ENCODE assay signal across 8 cellular contexts in the genomic region with DNA sequence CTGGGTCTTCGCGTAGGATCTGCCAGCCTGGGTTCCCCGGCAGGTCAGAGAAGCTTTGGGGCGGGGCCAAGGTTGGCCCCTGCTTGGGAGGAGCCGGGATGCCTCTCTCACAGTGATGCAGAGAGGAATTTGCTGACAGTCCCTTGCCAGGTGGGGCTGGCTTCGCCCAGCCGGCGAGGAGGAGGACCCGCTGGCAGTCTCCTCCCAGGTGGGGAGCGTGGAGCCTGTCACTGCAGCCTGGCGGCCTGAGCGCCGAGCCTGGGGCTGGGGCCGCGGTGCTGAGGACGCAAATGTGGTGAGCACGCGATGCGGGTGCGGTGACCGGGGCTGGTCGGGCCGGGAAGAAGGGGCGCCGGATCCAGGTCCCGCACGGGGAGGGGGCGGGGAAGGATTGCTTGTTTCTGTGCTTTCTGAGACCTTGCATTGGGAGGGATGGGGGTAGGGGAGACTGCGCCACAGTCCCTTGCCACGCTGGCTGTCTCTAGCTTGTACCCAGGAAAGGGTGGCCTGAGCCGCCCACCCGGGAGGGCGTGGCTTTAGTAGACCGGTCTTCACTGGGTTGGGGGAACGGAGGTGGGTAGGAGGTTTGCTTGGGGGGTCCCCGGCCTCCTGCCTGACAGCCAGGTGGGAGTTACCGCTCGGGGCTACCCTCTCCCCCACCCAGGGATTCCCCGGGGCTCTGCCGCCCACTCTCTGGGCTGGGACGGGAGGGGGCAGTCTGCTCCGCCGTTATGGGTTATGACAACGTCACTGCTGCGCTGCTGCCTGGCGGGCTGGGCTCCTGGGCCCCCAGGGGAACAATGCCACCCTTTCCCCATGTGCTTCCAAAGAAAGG. TPM values are rescaled to one million over a fixed set of nuclear protein-coding genes. Genes with fewer than 3 reads are reported as not detected.
A peak's percentile ranks its signal among the peaks of the same experiment; 100 is the strongest.
DNase-seq lines count a peak whose midpoint lies in the region; ATAC-seq, FAIRE-seq and TF ChIP-seq lines count a peak whose summit lies in the region.

A gene with protein sequence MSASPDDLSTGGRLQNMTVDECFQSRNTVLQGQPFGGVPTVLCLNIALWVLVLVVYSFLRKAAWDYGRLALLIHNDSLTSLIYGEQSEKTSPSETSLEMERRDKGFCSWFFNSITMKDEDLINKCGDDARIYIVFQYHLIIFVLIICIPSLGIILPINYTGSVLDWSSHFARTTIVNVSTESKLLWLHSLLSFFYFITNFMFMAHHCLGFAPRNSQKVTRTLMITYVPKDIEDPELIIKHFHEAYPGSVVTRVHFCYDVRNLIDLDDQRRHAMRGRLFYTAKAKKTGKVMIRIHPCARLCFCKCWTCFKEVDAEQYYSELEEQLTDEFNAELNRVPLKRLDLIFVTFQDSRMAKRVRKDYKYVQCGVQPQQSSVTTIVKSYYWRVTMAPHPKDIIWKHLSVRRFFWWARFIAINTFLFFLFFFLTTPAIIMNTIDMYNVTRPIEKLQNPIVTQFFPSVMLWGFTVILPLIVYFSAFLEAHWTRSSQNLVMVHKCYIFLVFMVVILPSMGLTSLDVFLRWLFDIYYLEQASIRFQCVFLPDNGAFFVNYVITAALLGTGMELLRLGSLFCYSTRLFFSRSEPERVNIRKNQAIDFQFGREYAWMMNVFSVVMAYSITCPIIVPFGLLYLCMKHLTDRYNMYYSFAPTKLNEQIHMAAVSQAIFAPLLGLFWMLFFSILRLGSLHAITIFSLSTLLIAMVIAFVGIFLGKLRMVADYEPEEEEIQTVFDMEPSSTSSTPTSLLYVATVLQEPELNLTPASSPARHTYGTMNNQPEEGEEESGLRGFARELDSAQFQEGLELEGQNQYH (plus strand): TSS at position 196 of the 835 bp plus-strand sequence. CDS start 37,016 bp downstream, outside the sequence.

- peaks cover 3% of the 10 kb centered on the region for H3K27me3 ChIP-seq in CD8-positive, alpha-beta memory T cell (ENCODE audit: insufficient read depth, low read length, poor library complexity, severe bottlenecking)
- H3K27me3 ChIP-seq in GM23338 (ENCODE audit: insufficient read depth) (no peaks in the 10 kb centered on the region), GM12878 (replicated peaks in 1 of 2; ENCODE audit: control insufficient read depth in 2 of 2, insufficient read depth in 2 of 2, low read length in 1 of 2) (peaks cover 0 to 3% of the 10 kb centered on the region in 2 experiments; a peak in 1 of 4 replicates)

- 3% methylated on average over 38 of the region's 46 CpGs for WGBS in GM12878 (ENCODE audit: insufficient coverage, insufficient replicate concordance, low lambda C conversion rate, missing lambda C conversion rate)

- H3K4me1 Mint-ChIP-seq in CD8-positive, alpha-beta memory T cell: peaks cover 14 to 28% (median 25%) of the 10 kb centered on the region in 3 donors
- H3K4me1 Mint-ChIP-seq in GM23338: peaks cover 15% of the 10 kb centered on the region

- no peaks in the 10 kb centered on the region for H3F3A ChIP-seq in GM23338 (replicated peaks; ENCODE audit: low read depth)

- TF ChIP-seq EP300 in GM12878 (IDR thresholded peaks at IDR 0.05; ENCODE audit: borderline replicate concordance in 1 of 2, control insufficient read depth in 1 of 2, low read depth in 2 of 2, low read length in 2 of 2): no peak

- H3K9ac ChIP-seq in GM12878 (ENCODE audit: control insufficient read depth, insufficient read depth, low read length): no peak within 1 kb of the TSS

- CTCF ChIA-PET in CD8-positive, alpha-beta memory T cell (lab: Charles Lee): no interaction called here
- CTCF ChIA-PET in GM12878 (lab: Yijun Ruan, JAX): interaction anchor here (0.7 to 1.0 kb wide), 3 partner anchors 15 to 79 kb away, joined by 3 to 4 read pairs (median 3); a partner anchor contains a TSS

- ATAC-seq in GM23338: peak; percentile 94
- peak; percentile 94 for ATAC-seq in GM12878

- peak within 1 kb of the TSS; percentile 73 to 86 (median 78) for H3K4me3 Mint-ChIP-seq in CD8-positive, alpha-beta memory T cell
- H3K4me3 Mint-ChIP-seq in GM23338: peak within 1 kb of the TSS; percentile 78

- no peak for TF ChIP-seq RAD21 in GM12878 (IDR thresholded peaks at IDR 0.05; ENCODE audit: insufficient read depth, low read depth, low read length)

- no peaks in the 10 kb centered on the region for H3K9me3 ChIP-seq in CD8-positive, alpha-beta memory T cell (ENCODE audit: low read length)
- H3K9me3 ChIP-seq in GM12878 (replicated peaks; ENCODE audit: control insufficient read depth, insufficient read depth, low read length): no peaks in the 10 kb centered on the region

- H3K36me3 Mint-ChIP-seq in CD8-positive, alpha-beta memory T cell: no peaks in the 10 kb centered on the region
- H3K36me3 Mint-ChIP-seq in GM23338 (ENCODE audit: low read depth): no peaks in the 10 kb centered on the region

- RAD21 ChIA-PET in GM12878 (lab: Charles Lee; ENCODE audit: unreplicated experiment): interaction anchor here (0.8 kb wide), 1 partner anchor 32 kb away, joined by 3 read pairs; no protein-coding TSS in a partner anchor

- TF ChIP-seq CTCF in GM23338 (conservative IDR thresholded peaks at IDR 0.05; ENCODE audit: low read depth in 2 of 2): peak in 1 of 2 experiments; percentile 4; a peak in 1 of 4 replicates
- TF ChIP-seq CTCF in GM12878 (IDR thresholded peaks at IDR 0.05 in 2 of 3, conservative IDR thresholded peaks at IDR 0.05 in 1 of 3; ENCODE audit: control insufficient read depth in 2 of 3, extremely low read depth in 1 of 3, insufficient read depth in 1 of 3, low read depth in 3 of 3, low read length in 3 of 3): no peak

- intact Hi-C loops in GM12878 (cut with micrococcal nuclease; ENCODE audit: unreplicated experiment): no loop called here

- peak within 1 kb of the TSS; percentile 94 for H3K4me2 ChIP-seq in GM23338
- peak within 1 kb of the TSS; percentile 98 for H3K4me2 ChIP-seq in GM12878 (ENCODE audit: control insufficient read depth, insufficient read depth)

- POLR2A ChIA-PET in CD8-positive, alpha-beta memory T cell (lab: Charles Lee): no interaction called here
- POLR2A ChIA-PET in GM12878 (lab: Charles Lee): interaction anchor here (0.6 kb wide), 1 partner anchor 37 kb away, joined by 4 read pairs; no protein-coding TSS in a partner anchor

- H3K79me2 ChIP-seq in GM23338 (replicated peaks; ENCODE audit: insufficient read depth) (no peaks in the 10 kb centered on the region), GM12878 (ENCODE audit: control insufficient read depth, insufficient read depth, low read length) (no peaks in the 10 kb centered on the region)

- BruUV-seq in GM12878 (replicated peaks; lab: Mats Ljungman, UMichigan): no TSS peak

- no peak for FAIRE-seq in GM12878 (lab: Jason Lieb, UNC)

- TF ChIP-seq POLR2A in GM12878 (IDR thresholded peaks at IDR 0.05; ENCODE audit: low read depth, low read length): no peak

- no peak within 1 kb of the TSS for H3K27ac ChIP-seq in CD8-positive, alpha-beta memory T cell (ENCODE audit: low read depth, low read length)
- peak within 1 kb of the TSS; percentile 36 for H3K27ac ChIP-seq in GM23338 (ENCODE audit: low read depth)
- no peak within 1 kb of the TSS for H3K27ac ChIP-seq in GM12878 (ENCODE audit: control insufficient read depth, insufficient read depth)

- no peaks in the 10 kb centered on the region for H3K9me2 ChIP-seq in GM23338 (ENCODE audit: insufficient read depth)

- SMC1A ChIA-PET in GM12878 (lab: Charles Lee; ENCODE audit: uncharacterized antibody, unreplicated experiment): no interaction called here

- in situ Hi-C loops in GM12878 (cut with MboI): no loop called here

- no peaks in the 10 kb centered on the region; the same call in 1 of the 2 replicates for H4K20me1 ChIP-seq in GM23338 (replicated peaks; ENCODE audit: insufficient read depth)
- no peaks in the 10 kb centered on the region for H4K20me1 ChIP-seq in GM12878 (ENCODE audit: control insufficient read depth, insufficient read depth)

- H3K27me3 Mint-ChIP-seq in CD8-positive, alpha-beta memory T cell: peaks cover 26 to 48% of the 10 kb centered on the region in 2 donors
- peaks cover 24% of the 10 kb centered on the region for H3K27me3 Mint-ChIP-seq in GM23338 (ENCODE audit: insufficient read depth, low read depth, poor library complexity)

- DNase-seq in CD8-positive, alpha-beta memory T cell: peak; percentile 37 to 66 (median 41)
- DNase-seq in GM23338 (ENCODE audit: low spot score): peak; percentile 99
- peak; percentile 99 for DNase-seq in NCI-H1694 (lab: John Stamatoyannopoulos, UW)
- DNase-seq in T-helper 1 cell: peak in 3 of 5 donors; percentile 18 to 53 (median 23)
- peak; percentile 21 for DNase-seq in GM12878 (ENCODE audit: low read depth, low spot score)
- DNase-seq in islet precursor cell: peak; percentile 97
- peak; percentile 41 to 54 for DNase-seq in stimulated activated CD4-positive, alpha-beta T cell treated with anti-CD3 and anti-CD28 coated beads, Interleukin-2, amount 100 ng/mL, for 48 hours
- no peak for DNase-seq in dermis blood vessel endothelial cell

- H3K36me3 ChIP-seq in CD8-positive, alpha-beta memory T cell (ENCODE audit: insufficient read depth, low read length): no peaks in the 10 kb centered on the region
- H3K36me3 ChIP-seq in GM23338 (ENCODE audit: insufficient read depth) (no peaks in the 10 kb centered on the region), GM12878 (ENCODE audit: control insufficient read depth in 2 of 2, insufficient read depth in 2 of 2, low read length in 1 of 2) (no peaks in the 10 kb centered on the region)

- H3K4me1 ChIP-seq in CD8-positive, alpha-beta memory T cell (ENCODE audit: insufficient read depth, low read length): peaks cover 7% of the 10 kb centered on the region
- H3K4me1 ChIP-seq in GM23338 (ENCODE audit: insufficient read depth) (peaks cover 13% of the 10 kb centered on the region; the same call in 1 of the 2 replicates), GM12878 (ENCODE audit: control insufficient read depth, insufficient read depth, low read length) (peaks cover 4% of the 10 kb centered on the region)

- H2AFZ ChIP-seq in GM23338: peak within 1 kb of the TSS; percentile 96
- H2AFZ ChIP-seq in GM12878 (ENCODE audit: control insufficient read depth, low read depth, low read length): peak within 1 kb of the TSS; percentile 65

- H3K4me3 ChIP-seq in CD8-positive, alpha-beta memory T cell (ENCODE audit: low read length): peak within 1 kb of the TSS; percentile 58
- peak within 1 kb of the TSS; percentile 90 for H3K4me3 ChIP-seq in GM23338
- H3K4me3 ChIP-seq in GM12878: peak within 1 kb of the TSS; percentile 53; the same call in 1 of the 2 replicates

- no peaks in the 10 kb centered on the region for H3K9me3 Mint-ChIP-seq in CD8-positive, alpha-beta memory T cell
- H3K9me3 Mint-ChIP-seq in GM23338: no peaks in the 10 kb centered on the region; the same call in 2 of the 3 replicates

- peak within 1 kb of the TSS in 5 of 8 donors; percentile 53 to 78 (median 70) for H3K27ac Mint-ChIP-seq in CD8-positive, alpha-beta memory T cell
- H3K27ac Mint-ChIP-seq in GM23338: peak within 1 kb of the TSS; percentile 60; the same call in 1 of the 2 replicates

RNA-seq across cellular contexts. Expression of the gene that starts here (rescaled TPM):
- total RNA-seq in CD8-positive, alpha-beta memory T cell: under 1 TPM; 0.64 to 0.68 TPM
- 0.28 TPM for polyA plus RNA-seq in CD8-positive, alpha-beta memory T cell
- total RNA-seq in GM23338 (2014; rRNA removed; shearing (Covaris generic)): 6.3 and 6.4 TPM in 2 replicates
- polyA plus RNA-seq in GM23338 (2016; fragmentation: Nextera tagmentation; extraction: Ambion mirVana) (1.2 and 2.1 TPM in 2 replicates), GM12878 (2011; rRNA removed) (0.68 and 1.2 TPM in 2 replicates), GM12878 (2014; fragmentation: Illumina TruSeq; extraction: Trizol) (0.16 and 0.41 TPM in 2 replicates), GM12878 (2014; fragmentation: Nextera tagmentation; extraction: Ambion mirVana) (not detected), GM12878 (2014; rRNA removed) (0.34 and 0.37 TPM in 2 replicates), GM12878 (2016; fragmentation: Nextera tagmentation; extraction: Ambion mirVana) (not detected)
- total RNA-seq in GM12878 (2013; cell fraction: nucleolus; rRNA removed): 12.5 and 15.2 TPM in 2 replicates
- total RNA-seq in GM12878 (2014; rRNA removed) (0.06 and 0.38 TPM in 2 replicates), GM12878 (2014; rRNA removed; fragmentation: Illumina TruSeq; extraction: Trizol) (0.09 and 0.60 TPM in 2 replicates), GM12878 (2021) (0.74 and 1.3 TPM in 2 replicates), dermis blood vessel endothelial cell (under 0.01 TPM in 1 of 2 replicates, not detected in the other)
- polyA plus RNA-seq in GM12878 (2011; ENCODE audit: low read depth): 0.13 TPM
- 2.1 and 2.3 TPM in 2 replicates for polyA plus RNA-seq in GM12878 (2011; cell fraction: cytosol; rRNA removed)
- 5.7 and 7.8 TPM in 2 replicates for polyA plus RNA-seq in GM12878 (2011; cell fraction: nucleus; rRNA removed)
- 0.24 and 0.38 TPM in 2 replicates for polyA plus RNA-seq in GM12878 (2012)
- 1.2 and 2.6 TPM in 2 replicates for polyA minus RNA-seq in GM12878 (2011; rRNA and poly(A)+ RNA removed)
- polyA minus RNA-seq in GM12878 (2011; cell fraction: cytosol; rRNA and poly(A)+ RNA removed): 0.27 TPM in 1 of 2 replicates, not detected in the other
- 2.1 and 3.5 TPM in 2 replicates for polyA minus RNA-seq in GM12878 (2011; cell fraction: nucleus; rRNA and poly(A)+ RNA removed)

Comparison
In these comparisons a context has a peak if more than half of its experiments do, and no peak if none do; other contexts are left out.
1. Peak in DNase-seq and H3K4me3 ChIP-seq in CD8-positive, alpha-beta memory T cell; RNA of the gene not detected or under 1 TPM.